In the genomic region with DNA sequence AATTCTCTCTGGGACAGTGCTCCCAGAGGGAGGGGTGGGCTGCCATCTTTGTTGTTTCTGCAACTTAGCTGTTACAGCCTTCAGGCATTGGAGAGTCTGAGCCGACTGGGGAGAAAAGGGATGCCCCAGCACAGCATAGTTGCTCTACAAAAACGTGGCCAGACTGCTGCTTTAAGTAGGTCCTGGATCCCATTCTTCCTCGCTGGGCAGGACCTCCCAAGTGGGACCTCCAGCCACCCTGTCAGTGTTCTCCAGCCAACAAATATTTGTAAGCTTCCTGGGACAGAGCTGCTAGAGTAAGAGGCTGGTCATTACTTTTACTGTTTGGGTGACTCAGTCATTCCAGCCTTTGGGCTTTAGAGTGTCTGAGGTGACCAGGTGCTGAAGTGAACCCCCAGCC, we compare ENCODE assay signal across 35 cellular contexts.
"Had no signal": no experiment of that assay in that cellular context is flagged by ENCODE, and none has a peak within 500 bp of the region (broad histone marks: within the 10 kb centered on the region; RNA-seq: fewer than 3 reads in every experiment).

No MANE protein-coding gene starts in this region.

- H3K27me3 Mint-ChIP-seq: activated B cell treated with CpG ODN at 0.5 μM for 24 hours; activated CD8-positive, alpha-beta memory T cell treated with anti-CD3 and anti-CD28 coated beads, Interleukin-2, amount 10 ng/mL, durations not matched to agents 7 days and 5 days; dendritic cell treated with granulocyte-macrophage colony-stimulating factor and Interleukin-4, amounts not matched to agents 40 ng/mL and 50 ng/mL, for 4 days; T-helper 17 cell had no signal

- H3K9me3 ChIP-seq: ascending aorta had no signal

- H3K4me3 Mint-ChIP-seq: activated B cell treated with CpG ODN at 0.5 μM for 24 hours; activated CD8-positive, alpha-beta memory T cell treated with anti-CD3 and anti-CD28 coated beads, Interleukin-2, amount 10 ng/mL, durations not matched to agents 7 days and 5 days; activated CD8-positive, alpha-beta T cell treated with anti-CD3 and anti-CD28 coated beads for 36 hours; activated naive CD4-positive, alpha-beta T cell treated with anti-CD3 and anti-CD28 coated beads for 36 hours; activated naive CD4-positive, alpha-beta T cell treated with anti-CD3 and anti-CD28 coated beads, Interleukin-2, amount 50 U/mL, for 24 hours; activated naive CD8-positive, alpha-beta T cell treated with anti-CD3 and anti-CD28 coated beads for 36 hours; activated naive CD8-positive, alpha-beta T cell treated with anti-CD3 and anti-CD28 coated beads, Interleukin-2, amount 50 U/mL, for 24 hours; activated T-helper 1 cell treated with anti-CD3 and anti-CD28 coated beads, Interleukin-12 subunit alpha, Interleukin-12 subunit beta, Interleukin-2, Interleukin-4 antibody, amounts not matched to agents 30 ng/mL and 10 ng/mL and 1 ng/mL, durations not matched to agents 14 hours and 24 hours and 36 hours; brain; dendritic cell treated with granulocyte-macrophage colony-stimulating factor and Interleukin-4, amounts not matched to agents 40 ng/mL and 50 ng/mL, for 4 days; effector memory CD8-positive, alpha-beta T cell; T-helper 17 cell; T-helper 2 cell treated with Interferon-gamma antibody and Interleukin-4, amounts not matched to agents 5 μg/mL and 100 μg/mL, for 36 hours had no signal

- H3K27me3 ChIP-seq: ascending aorta, breast epithelium, cardiac muscle cell, esophagus muscularis mucosa had no signal

- H3K9me3 Mint-ChIP-seq: activated naive CD4-positive, alpha-beta T cell treated with anti-CD3 and anti-CD28 coated beads for 36 hours; activated naive CD8-positive, alpha-beta T cell treated with anti-CD3 and anti-CD28 coated beads, Interleukin-2, amount 50 U/mL, for 24 hours had no signal

- DNase-seq: activated B cell treated with CpG ODN at 0.5 μM for 24 hours; activated CD4-positive, alpha-beta T cell treated with anti-CD3 and anti-CD28 coated beads for 48 hours; activated CD4-positive, alpha-beta T cell treated with anti-CD3 and anti-CD28 coated beads, Interleukin-2, amount 50 U/mL, for 1 hour; activated CD4-positive, alpha-beta T cell treated with anti-CD3 and anti-CD28 coated beads, Interleukin-2, amount 50 U/mL, for 48 hours; activated CD8-positive, alpha-beta memory T cell treated with anti-CD3 and anti-CD28 coated beads, Interleukin-2, amount 10 ng/mL, durations not matched to agents 7 days and 5 days; activated CD8-positive, alpha-beta memory T cell treated with anti-CD3 and anti-CD28 coated beads, Interleukin-2, amount 50 U/mL, for 4 hours; activated CD8-positive, alpha-beta T cell treated with anti-CD3 and anti-CD28 coated beads for 36 hours; activated effector memory CD4-positive, alpha-beta T cell treated with anti-CD3 and anti-CD28 coated beads, Interleukin-2, amount 50 U/mL, for 16 hours; activated naive CD4-positive, alpha-beta T cell treated with anti-CD3 and anti-CD28 coated beads for 36 hours; activated naive CD8-positive, alpha-beta T cell treated with anti-CD3 and anti-CD28 coated beads for 36 hours; activated naive CD8-positive, alpha-beta T cell treated with anti-CD3 and anti-CD28 coated beads, Interleukin-2, amount 50 U/mL, for 24 hours; activated T-cell treated with anti-CD3 and anti-CD28 coated beads, Interleukin-2, amount 50 U/mL, for 1 hour; activated T-cell treated with anti-CD3 and anti-CD28 coated beads, Interleukin-2, amount 50 U/mL, for 48 hours; central memory CD4-positive, alpha-beta T cell; dorsolateral prefrontal cortex; effector memory CD8-positive, alpha-beta T cell; erythroblast; foreskin melanocyte; head of caudate nucleus; hippocampal formation; T-helper 17 cell; T1000; WERI-Rb-1 had no signal

- H3K4me3 ChIP-seq: ascending aorta, breast epithelium, cardiac muscle cell, coronary artery, dorsolateral prefrontal cortex, esophagus muscularis mucosa had no signal

- H3K36me3 ChIP-seq: ascending aorta, breast epithelium, cardiac muscle cell, esophagus muscularis mucosa, WERI-Rb-1 had no signal

- H3K36me3 Mint-ChIP-seq: activated CD8-positive, alpha-beta memory T cell treated with anti-CD3 and anti-CD28 coated beads, Interleukin-2, amount 10 ng/mL, durations not matched to agents 7 days and 5 days; activated naive CD4-positive, alpha-beta T cell treated with anti-CD3 and anti-CD28 coated beads, Interleukin-2, amount 50 U/mL, for 24 hours; activated naive CD8-positive, alpha-beta T cell treated with anti-CD3 and anti-CD28 coated beads for 36 hours; brain had no signal

- H3K4me1 Mint-ChIP-seq: activated B cell treated with CpG ODN at 0.5 μM for 24 hours; activated CD8-positive, alpha-beta memory T cell treated with anti-CD3 and anti-CD28 coated beads, Interleukin-2, amount 10 ng/mL, durations not matched to agents 7 days and 5 days; activated naive CD4-positive, alpha-beta T cell treated with anti-CD3 and anti-CD28 coated beads, Interleukin-2, amount 50 U/mL, for 24 hours; activated naive CD8-positive, alpha-beta T cell treated with anti-CD3 and anti-CD28 coated beads for 36 hours; activated naive CD8-positive, alpha-beta T cell treated with anti-CD3 and anti-CD28 coated beads, Interleukin-2, amount 50 U/mL, for 24 hours; brain; T-helper 17 cell had no signal

- H3K4me1 ChIP-seq: ascending aorta, breast epithelium, esophagus muscularis mucosa had no signal

- ATAC-seq: activated CD4-positive, CD25-positive, alpha-beta regulatory T cell treated with anti-CD3 and anti-CD28 coated beads, Interleukin-2, amount 50 U/mL, for 24 hours; activated CD8-positive, alpha-beta memory T cell treated with anti-CD3 and anti-CD28 coated beads, Interleukin-2, amount 10 ng/mL, durations not matched to agents 7 days and 5 days; activated CD8-positive, alpha-beta T cell treated with anti-CD3 and anti-CD28 coated beads for 36 hours; activated naive CD8-positive, alpha-beta T cell treated with anti-CD3 and anti-CD28 coated beads, Interleukin-2, amount 50 U/mL, for 24 hours; effector memory CD8-positive, alpha-beta T cell; T-helper 17 cell had no signal

- H3K27ac ChIP-seq: ascending aorta, breast epithelium, cardiac muscle cell, coronary artery, dorsolateral prefrontal cortex, esophagus muscularis mucosa, WERI-Rb-1 had no signal

- H3K27ac Mint-ChIP-seq: activated B cell treated with CpG ODN at 0.5 μM for 24 hours; activated CD8-positive, alpha-beta memory T cell treated with anti-CD3 and anti-CD28 coated beads, Interleukin-2, amount 10 ng/mL, durations not matched to agents 7 days and 5 days; activated CD8-positive, alpha-beta T cell treated with anti-CD3 and anti-CD28 coated beads for 36 hours; activated naive CD4-positive, alpha-beta T cell treated with anti-CD3 and anti-CD28 coated beads for 36 hours; activated naive CD4-positive, alpha-beta T cell treated with anti-CD3 and anti-CD28 coated beads, Interleukin-2, amount 50 U/mL, for 24 hours; activated naive CD8-positive, alpha-beta T cell treated with anti-CD3 and anti-CD28 coated beads for 36 hours; activated naive CD8-positive, alpha-beta T cell treated with anti-CD3 and anti-CD28 coated beads, Interleukin-2, amount 50 U/mL, for 24 hours; activated T-helper 1 cell treated with anti-CD3 and anti-CD28 coated beads, Interleukin-12 subunit alpha, Interleukin-12 subunit beta, Interleukin-2, Interleukin-4 antibody, amounts not matched to agents 30 ng/mL and 10 ng/mL and 1 ng/mL, durations not matched to agents 14 hours and 24 hours and 36 hours; activated T-helper 2 cell treated with anti-CD3 and anti-CD28 coated beads, Interferon-gamma antibody, Interleukin-2, Interleukin-4, amounts not matched to agents 10 μg/mL and 5 μg/mL and 100 μg/mL, durations not matched to agents 14 hours and 24 hours and 36 hours; brain; dendritic cell treated with granulocyte-macrophage colony-stimulating factor and Interleukin-4, amounts not matched to agents 40 ng/mL and 50 ng/mL, for 4 days; effector memory CD8-positive, alpha-beta T cell; T-helper 17 cell; T-helper 2 cell treated with Interferon-gamma antibody and Interleukin-4, amounts not matched to agents 5 μg/mL and 100 μg/mL, for 36 hours had no signal
